In genomic region chr14:100122481-100123215, GRCh38 we compare ENCODE assay signal across 16 cellular contexts. TPM values are rescaled to one million over a fixed set of nuclear protein-coding genes. Genes with fewer than 3 reads are reported as not detected.
A peak's percentile ranks its signal among the peaks of the same experiment; 100 is the strongest.
DNase-seq lines count a peak whose midpoint lies in the region; ATAC-seq and TF ChIP-seq lines count a peak whose summit lies in the region.
"Had no signal": no experiment of that assay in that cellular context is flagged by ENCODE, and none has a peak within 500 bp of the region (broad histone marks: within the 10 kb centered on the region; RNA-seq: fewer than 3 reads in every experiment).

No MANE protein-coding gene starts in this region.

- no peak overlapping the region for H3K4me3 Mint-ChIP-seq in T-helper 2 cell treated with Interferon-gamma antibody and Interleukin-4, amounts not matched to agents 5 μg/mL and 100 μg/mL, for 36 hours
- no peak overlapping the region for H3K4me3 Mint-ChIP-seq in WTC11

- peaks cover 10% of the 10 kb centered on the region for H3K4me1 Mint-ChIP-seq in T-helper 2 cell treated with Interferon-gamma antibody and Interleukin-4, amounts not matched to agents 5 μg/mL and 100 μg/mL, for 36 hours (ENCODE audit: low read depth)
- no peaks in the 10 kb centered on the region for H3K4me1 Mint-ChIP-seq in WTC11

- ATAC-seq in WTC11 = no peak
- ATAC-seq in mucosa of descending colon = peak; percentile 45
- ATAC-seq in GM19328 (IDR thresholded peaks at IDR 0.05; ENCODE audit: unreplicated experiment) = no peak
- no peak for ATAC-seq in GM19035 (IDR thresholded peaks at IDR 0.05; ENCODE audit: unreplicated experiment)

- H3K36me3 ChIP-seq in mucosa of descending colon (ENCODE audit: low read depth) = no peaks in the 10 kb centered on the region

- no peaks in the 10 kb centered on the region for H3K9me3 ChIP-seq in mucosa of descending colon

- no peaks in the 10 kb centered on the region for H3K9me3 Mint-ChIP-seq in T-helper 2 cell treated with Interferon-gamma antibody and Interleukin-4, amounts not matched to agents 5 μg/mL and 100 μg/mL, for 36 hours
- no peaks in the 10 kb centered on the region for H3K9me3 Mint-ChIP-seq in WTC11

- intact Hi-C loops in mucosa of descending colon (cut with DNase I, micrococcal nuclease) = no loop called here

- no peaks in the 10 kb centered on the region for H3K4me1 ChIP-seq in mucosa of descending colon (ENCODE audit: low read depth)

- H3K27me3 Mint-ChIP-seq in T-helper 2 cell treated with Interferon-gamma antibody and Interleukin-4, amounts not matched to agents 5 μg/mL and 100 μg/mL, for 36 hours (ENCODE audit: low read depth) = no peaks in the 10 kb centered on the region
- H3K27me3 Mint-ChIP-seq in WTC11 (ENCODE audit: low read depth) = no peaks in the 10 kb centered on the region

- H3K27ac Mint-ChIP-seq in T-helper 2 cell treated with Interferon-gamma antibody and Interleukin-4, amounts not matched to agents 5 μg/mL and 100 μg/mL, for 36 hours = peak overlapping the region; percentile 13
- peak overlapping the region; percentile 9; the same call in 1 of the 2 replicates for H3K27ac Mint-ChIP-seq in WTC11

- H3K27ac ChIP-seq in HL-60 (replicated peaks) = no peak overlapping the region
- H3K27ac ChIP-seq: coronary artery had no signal

- DNase-seq in T-helper 2 cell treated with Interferon-gamma antibody and Interleukin-4, amounts not matched to agents 5 μg/mL and 100 μg/mL, for 36 hours (ENCODE audit: low spot score) = no peak
- DNase-seq in T-helper 2 cell (no peak), HL-60 (ENCODE audit: low read depth in 1 of 2, low spot score in 1 of 2) (peak; percentile 53 to 86), WTC11 (ENCODE audit: low spot score) (no peak), mucosa of descending colon (peak in 2 of 3 donors; percentile 37 to 51), activated gamma-delta T cell treated with Interleukin-2 at 50 U/mL for 16 hours (no peak)
- DNase-seq: ACHN, amygdala, Calu3, mesenchymal stem cell, NCI-H2171 treated with DMSO at 0.1 percent for 48 hours, posterior cingulate gyrus, T-helper 9 cell had no signal

- CTCF ChIA-PET in WTC11 (lab: Charles Lee) = interaction anchor here (0.8 to 3.9 kb wide), 7 partner anchors 9 to 43 kb away, joined by 3 to 23 read pairs (median 6); partner anchors contain the start of gene DEGS2

- H3K36me3 Mint-ChIP-seq in T-helper 2 cell treated with Interferon-gamma antibody and Interleukin-4, amounts not matched to agents 5 μg/mL and 100 μg/mL, for 36 hours (ENCODE audit: low read depth) = peaks cover 73% of the 10 kb centered on the region
- H3K36me3 Mint-ChIP-seq in WTC11 = no peaks in the 10 kb centered on the region

- no peaks in the 10 kb centered on the region for H3K27me3 ChIP-seq in HL-60 (ENCODE audit: insufficient read depth, poor library complexity, severe bottlenecking)

- H3K4me3 ChIP-seq in HL-60 (replicated peaks; ENCODE audit: insufficient read depth, low read length) (no peak overlapping the region), mucosa of descending colon (no peak overlapping the region)
- H3K4me3 ChIP-seq: coronary artery had no signal

- POLR2A ChIA-PET in WTC11 (lab: Charles Lee) = no interaction called here

- no peak for TF ChIP-seq CTCF in HL-60 (IDR thresholded peaks at IDR 0.05; ENCODE audit: insufficient read depth, low read length)
- TF ChIP-seq CTCF in WTC11 (IDR thresholded peaks at IDR 0.05) = no peak
- TF ChIP-seq CTCF in mucosa of descending colon (IDR thresholded peaks at IDR 0.05) = no peak

TF ChIP-seq in WTC11, 78 proteins besides CTCF, POLR2A, EP300 and RAD21:
- no peak for TF ChIP-seq ZNF416 (CRISPR knock-in tag; IDR thresholded peaks at IDR 0.05)
- TF ChIP-seq JAZF1 (CRISPR knock-in tag; IDR thresholded peaks at IDR 0.05) = no peak
- no peak for TF ChIP-seq NFATC4 (CRISPR knock-in tag; IDR thresholded peaks at IDR 0.05)
- no peak for TF ChIP-seq ZMAT4 (CRISPR knock-in tag; IDR thresholded peaks at IDR 0.05)
- no peak for TF ChIP-seq FOXP4 (CRISPR knock-in tag; IDR thresholded peaks at IDR 0.05)
- TF ChIP-seq IRF1 (CRISPR knock-in tag; IDR thresholded peaks at IDR 0.05) = no peak
- TF ChIP-seq NR2C2 (CRISPR knock-in tag; IDR thresholded peaks at IDR 0.05) = no peak
- TF ChIP-seq CDX4 (CRISPR knock-in tag; IDR thresholded peaks at IDR 0.05; ENCODE audit: borderline replicate concordance) = no peak
- no peak for TF ChIP-seq ZNF232 (CRISPR knock-in tag; IDR thresholded peaks at IDR 0.05)
- no peak for TF ChIP-seq PREB (CRISPR knock-in tag; IDR thresholded peaks at IDR 0.05; ENCODE audit: borderline replicate concordance)

RNA-seq across cellular contexts. Expression of gene DEGS2, which starts 36.8 kb away (rescaled TPM):
- total RNA-seq in WTC11 (2021) = 0.53 to 1.6 TPM (median 0.55 TPM) in 3 replicates
- 10 to 100 TPM in 2 of 3 donors, 1 to 10 TPM in 1; 6.2 to 28.5 (median 27.9) TPM for total RNA-seq in mucosa of descending colon

RNA-seq across cellular contexts. Expression of gene EVL, which starts 57.4 kb away (rescaled TPM):
- total RNA-seq in WTC11 (2021) (60.8 to 62.3 TPM (median 61.5 TPM) in 3 replicates), mucosa of descending colon (10 to 100 TPM; 32.0 to 42.8 (median 36.0) TPM)

Comparison
In these comparisons a context has a peak if more than half of its experiments do, and no peak if none do; other contexts are left out.
1. DNase-seq: peak in HL-60 (2 of 2) and mucosa of descending colon (2 of 3); none in T-helper 2 cell treated with Interferon-gamma antibody and Interleukin-4, amounts not matched to agents 5 μg/mL and 100 μg/mL, for 36 hours (single experiment), T-helper 2 cell (0 of 5), WTC11 (single experiment) and activated gamma-delta T cell treated with Interleukin-2 at 50 U/mL for 16 hours (single experiment).